Comparison of ENCODE assay signal across 13 cellular contexts in the genomic region with DNA sequence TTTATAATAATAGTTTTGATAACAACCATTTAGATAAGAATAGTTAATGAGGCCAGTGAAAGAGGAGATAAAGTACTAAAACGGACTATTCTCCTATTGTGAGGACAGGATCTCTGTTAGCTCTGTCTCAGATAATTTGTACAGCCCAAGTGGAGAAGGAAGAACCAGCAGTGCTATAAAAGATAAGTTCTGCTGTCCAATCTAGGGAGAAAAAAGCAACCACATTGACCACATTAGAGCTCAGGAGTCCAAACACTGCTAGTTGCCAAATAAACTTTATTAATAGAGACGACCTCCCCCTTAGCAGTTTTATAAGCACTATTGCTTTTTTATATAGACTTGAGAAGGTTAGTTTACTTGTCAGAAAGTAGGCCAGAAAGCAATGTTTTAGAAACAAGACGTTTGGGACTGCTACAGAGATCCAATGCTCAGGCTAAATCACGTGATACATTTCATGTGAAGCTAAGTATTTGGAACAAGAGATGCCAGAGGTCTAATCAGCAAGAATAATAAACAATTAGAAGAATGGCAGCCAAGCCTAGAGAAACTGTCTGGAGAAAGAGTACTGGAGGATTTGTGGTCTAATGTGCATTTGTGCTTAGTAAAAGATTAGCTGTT. TPM values are rescaled to one million over a fixed set of nuclear protein-coding genes. Genes with fewer than 3 reads are reported as not detected.
DNase-seq lines count a peak whose midpoint lies in the region; ATAC-seq and TF ChIP-seq lines count a peak whose summit lies in the region.
"Had no signal": no experiment of that assay in that cellular context is flagged by ENCODE, and none has a peak within 500 bp of the region (broad histone marks: within the 10 kb centered on the region; RNA-seq: fewer than 3 reads in every experiment).

No MANE protein-coding gene starts in this region.

- no peak for ATAC-seq in central memory CD8-positive, alpha-beta T cell (replicated peaks; ENCODE audit: extremely low read depth, poor library complexity, severe bottlenecking)
- ATAC-seq in GM19455 (IDR thresholded peaks at IDR 0.05; ENCODE audit: unreplicated experiment) (no peak), HG02571 (IDR thresholded peaks at IDR 0.05; ENCODE audit: unreplicated experiment) (no peak)
- ATAC-seq: foreskin keratinocyte had no signal

- no peak overlapping the region for H3K18ac ChIP-seq in H9 (ENCODE audit: insufficient read length, low read depth, low read length)

- H3K23me2 ChIP-seq in H9 (ENCODE audit: insufficient read length, low read depth, low read length, poor library complexity, severe bottlenecking) = no peaks in the 10 kb centered on the region

- in situ Hi-C loops in GM13977 (cut with MboI; ENCODE audit: low pct_unique_long_range_greater_than_20kb, low sequenced_read_pairs, unreplicated experiment) = no loop called here

- no peaks in the 10 kb centered on the region for H3K36me3 ChIP-seq in spleen
- H3K36me3 ChIP-seq: WERI-Rb-1 had no signal

- no peak overlapping the region for H2BK120ac ChIP-seq in H9 (ENCODE audit: low read depth, low read length, poor library complexity, severe bottlenecking)

- H3K9me3 Mint-ChIP-seq in central memory CD8-positive, alpha-beta T cell = no peaks in the 10 kb centered on the region
- H3K9me3 Mint-ChIP-seq in H9 = no peaks in the 10 kb centered on the region
- H3K9me3 Mint-ChIP-seq: CD8-positive, alpha-beta memory T cell had no signal

- no peak overlapping the region for H4K8ac ChIP-seq in H9 (replicated peaks; ENCODE audit: insufficient read length, low read depth, low read length)

- no peak overlapping the region for H2AK5ac ChIP-seq in H9 (ENCODE audit: insufficient read length, low read length)

- H3K27me3 ChIP-seq in spleen (replicated peaks in 1 of 7) (no peaks in the 10 kb centered on the region), H9 (ENCODE audit: insufficient read depth, low read length) (no peaks in the 10 kb centered on the region)
- H3K27me3 ChIP-seq: foreskin keratinocyte had no signal

- H3K4ac ChIP-seq in H9 (ENCODE audit: low read depth, low read length) = no peak overlapping the region

- H2BK5ac ChIP-seq in H9 (ENCODE audit: insufficient read length, low read length) = no peak overlapping the region

- no peak for TF ChIP-seq POLR2A in spleen (IDR thresholded peaks at IDR 0.05)

- no peak overlapping the region for H3K4me3 Mint-ChIP-seq in central memory CD8-positive, alpha-beta T cell
- H3K4me3 Mint-ChIP-seq in H9 = no peak overlapping the region
- H3K4me3 Mint-ChIP-seq: CD8-positive, alpha-beta memory T cell had no signal

- no peaks in the 10 kb centered on the region for H3K79me1 ChIP-seq in H9 (ENCODE audit: insufficient read depth, low read depth, low read length, poor library complexity, severe bottlenecking)

- H3K4me1 ChIP-seq in spleen (peaks cover 12 to 48% (median 28%) of the 10 kb centered on the region in 6 donors), H9 (ENCODE audit: insufficient read depth, low read length) (no peaks in the 10 kb centered on the region)
- H3K4me1 ChIP-seq: foreskin keratinocyte had no signal

- H3K27ac ChIP-seq in spleen (peak overlapping the region in 5 of 8 donors; percentile 2 to 40 (median 10)), H9 (ENCODE audit: insufficient read length, low read depth, low read length) (no peak overlapping the region)
- H3K27ac ChIP-seq: foreskin keratinocyte, WERI-Rb-1 had no signal

- no peak overlapping the region for H3K4me3 ChIP-seq in spleen

- no peak overlapping the region for H4K5ac ChIP-seq in H9 (ENCODE audit: insufficient read length, low read depth, low read length)

- H3K27me3 Mint-ChIP-seq in central memory CD8-positive, alpha-beta T cell = no peaks in the 10 kb centered on the region
- no peaks in the 10 kb centered on the region for H3K27me3 Mint-ChIP-seq in H9 (ENCODE audit: low read depth)
- H3K27me3 Mint-ChIP-seq: CD8-positive, alpha-beta memory T cell had no signal

- H3K36me3 Mint-ChIP-seq in central memory CD8-positive, alpha-beta T cell (ENCODE audit: insufficient read depth) = no peaks in the 10 kb centered on the region
- no peaks in the 10 kb centered on the region for H3K36me3 Mint-ChIP-seq in H9 (ENCODE audit: insufficient read depth in 1 of 3, low read depth in 3 of 3)
- H3K36me3 Mint-ChIP-seq: CD8-positive, alpha-beta memory T cell had no signal

- WGBS in spleen, 5 donors = 27 to 53% (median 29%) methylated on average over 4 of the region's 4 CpGs
- no CpG with 5 or more reads among the region's 4 CpGs for WGBS in H9 (ENCODE audit: extremely low coverage, insufficient read length, low lambda C conversion rate)

- DNase-seq in GM03348 (ENCODE audit: low spot score) (peak; percentile 26), hepatic stellate cell (ENCODE audit: low spot score) (peak; percentile 15), spleen (no peak), GM13977 (ENCODE audit: low spot score) (no peak), H9 (no peak)
- DNase-seq in central memory CD8-positive, alpha-beta T cell (ENCODE audit: low spot score in 2 of 2) = no peak
- DNase-seq: activated T-cell treated with anti-CD3 and anti-CD28 coated beads, Interleukin-2, amount 50 U/mL, for 1 hour; CD8-positive, alpha-beta memory T cell; foreskin keratinocyte; NCI-H226; WERI-Rb-1 had no signal

- no peak overlapping the region for H3T11ph ChIP-seq in H9 (ENCODE audit: low read length)

- TF ChIP-seq CTCF in spleen (IDR thresholded peaks at IDR 0.05 in 8 of 11, conservative IDR thresholded peaks at IDR 0.05 in 3 of 11) = no peak
- no peak for TF ChIP-seq CTCF in GM13977 (IDR thresholded peaks at IDR 0.05; ENCODE audit: extremely low read depth, insufficient read depth, missing control alignments)
- TF ChIP-seq CTCF in H9 (conservative IDR thresholded peaks at IDR 0.05) = no peak

- no peak overlapping the region for H3K23ac ChIP-seq in H9 (ENCODE audit: insufficient read length, low read depth, low read length)

- H3K4me2 ChIP-seq in H9 (ENCODE audit: insufficient read depth, insufficient read length, low read length) = no peak overlapping the region

- no peak overlapping the region for H2BK12ac ChIP-seq in H9 (ENCODE audit: insufficient read length, low read depth, low read length)

- H3K9me3 ChIP-seq in spleen (no peaks in the 10 kb centered on the region), H9 (ENCODE audit: control insufficient read depth, low read depth, low read length) (no peaks in the 10 kb centered on the region)

- no peaks in the 10 kb centered on the region for H4K20me1 ChIP-seq in H9 (ENCODE audit: control insufficient read depth, insufficient read depth, insufficient read length)

- no peak overlapping the region for H2BK15ac ChIP-seq in H9 (ENCODE audit: low read depth, low read length)

- H2AFZ ChIP-seq in H9 (ENCODE audit: low read length) = no peak overlapping the region

- H3K14ac ChIP-seq in H9 (ENCODE audit: insufficient read depth, low read length) = no peak overlapping the region

- H2BK20ac ChIP-seq in H9 (ENCODE audit: low read depth, low read length, poor library complexity, severe bottlenecking) = no peak overlapping the region

- H3K4me1 Mint-ChIP-seq in central memory CD8-positive, alpha-beta T cell = peaks cover 9% of the 10 kb centered on the region
- H3K4me1 Mint-ChIP-seq in H9 = no peaks in the 10 kb centered on the region

- no peak overlapping the region for H3K56ac ChIP-seq in H9 (ENCODE audit: insufficient read length, low read depth, low read length)

- no peak overlapping the region for H4K91ac ChIP-seq in H9 (ENCODE audit: insufficient read length, low read depth, low read length)

- intact Hi-C loops in spleen (cut with DNase I; ENCODE audit: low total_unique reads) = no loop called here

- no peak overlapping the region for H3K9ac ChIP-seq in H9 (ENCODE audit: extremely low read depth, insufficient read length, low read length)

- no peaks in the 10 kb centered on the region for H3K79me2 ChIP-seq in H9 (ENCODE audit: insufficient read depth, low read length)

- peak overlapping the region; percentile 19 for H3K27ac Mint-ChIP-seq in central memory CD8-positive, alpha-beta T cell (ENCODE audit: low read depth)
- no peak overlapping the region for H3K27ac Mint-ChIP-seq in H9

RNA-seq across cellular contexts. Expression of gene IL15, which starts 15.9 kb away (rescaled TPM):
- 10 to 100 TPM; 15.9 to 24.2 (median 20.5) TPM for total RNA-seq in spleen
- 10 to 100 TPM; 17.6 to 37.0 (median 32.7) TPM for polyA plus RNA-seq in spleen
- 0.39 and 0.61 TPM in 2 replicates for total RNA-seq in H9 (2021)

Comparison
In these comparisons a context has a peak if more than half of its experiments do, and no peak if none do; other contexts are left out.
1. DNase-seq: peak in GM03348 (single experiment) and hepatic stellate cell (single experiment); none in central memory CD8-positive, alpha-beta T cell (0 of 2), spleen (single experiment), GM13977 (single experiment) and H9 (single experiment).
2. RNA of gene IL15, which starts 15.9 kb away (total RNA-seq): 15.9 to 24.2 TPM in spleen; 0.39 to 0.61 TPM in H9; every median in the first group is over 10 times any median in the second.